Comparison of ENCODE assay signal across 9 cellular contexts in genomic region chr6:134822920-134823430, GRCh38.
DNase-seq lines count a peak whose midpoint lies in the region; TF ChIP-seq lines count a peak whose summit lies in the region.
"Had no signal": no experiment of that assay in that cellular context is flagged by ENCODE, and none has a peak within 500 bp of the region (broad histone marks: within the 10 kb centered on the region; RNA-seq: fewer than 3 reads in every experiment).

No MANE protein-coding gene starts in this region.

- H3K4me1 Mint-ChIP-seq in HFFc6 (ENCODE audit: low read depth) (peaks cover 50% of the 10 kb centered on the region), MCF 10A (ENCODE audit: insufficient read depth, unreplicated experiment) (peaks cover 27% of the 10 kb centered on the region), immature natural killer cell (no peaks in the 10 kb centered on the region)

- POLR2A ChIA-PET in MCF 10A (lab: Yijun Ruan, JAX): interaction anchor here (0.6 to 2.3 kb wide), 16 partner anchors 87 to 702 kb away, joined by 3 to 13 read pairs (median 4); no protein-coding TSS in a partner anchor

- DNase-seq in activated T-cell treated with anti-CD3 and anti-CD28 coated beads for 24 hours (ENCODE audit: low read depth) (peak; percentile 17), activated T-cell treated with anti-CD3 and anti-CD28 coated beads for 4 hours (no peak), HFFc6 (peak; percentile 78), NAMALWA (ENCODE audit: low spot score) (peak; percentile 86), SJCRH30 (peak; percentile 49 to 83), MCF 10A (ENCODE audit: unreplicated experiment) (peak; percentile 88), immature natural killer cell (peak; percentile 3 to 17 (median 5)), smooth muscle cell (lab: John Stamatoyannopoulos, UW; ENCODE audit: unreplicated experiment) (no peak)

- H2AFZ ChIP-seq in smooth muscle cell (ENCODE audit: low read depth): no peak overlapping the region

- H3K27me3 Mint-ChIP-seq in HFFc6 (ENCODE audit: insufficient read depth) (no peaks in the 10 kb centered on the region), MCF 10A (ENCODE audit: insufficient read depth, unreplicated experiment) (no peaks in the 10 kb centered on the region), immature natural killer cell (ENCODE audit: low read depth in 3 of 3) (peaks cover 2 to 9% (median 4%) of the 10 kb centered on the region in 3 donors)

- no peaks in the 10 kb centered on the region for H3K79me2 ChIP-seq in smooth muscle cell (ENCODE audit: low read depth)

- H3K9me3 ChIP-seq in SJCRH30 (replicated peaks) (no peaks in the 10 kb centered on the region), smooth muscle cell (replicated peaks; ENCODE audit: low read depth) (no peaks in the 10 kb centered on the region)

- no TSS peak for BruUV-seq in MCF 10A (replicated peaks; lab: Mats Ljungman, UMichigan)

- H3K27ac ChIP-seq in SJCRH30: no peak overlapping the region
- H3K27ac ChIP-seq in smooth muscle cell (ENCODE audit: low read depth): no peak overlapping the region

- no peaks in the 10 kb centered on the region for H3K36me3 ChIP-seq in SJCRH30
- H3K36me3 ChIP-seq in smooth muscle cell (ENCODE audit: low read depth): no peaks in the 10 kb centered on the region

- CTCF ChIA-PET in MCF 10A (lab: Yijun Ruan, JAX): interaction anchor here (0.6 to 12.7 kb wide), 32 partner anchors 14 to 712 kb away, joined by 3 to 147 read pairs (median 6); no protein-coding TSS in a partner anchor

- TF ChIP-seq CTCF in HFFc6 (IDR thresholded peaks at IDR 0.05) (peak; percentile 95), MCF 10A (IDR thresholded peaks at IDR 0.05; ENCODE audit: unreplicated experiment) (peak; percentile 82), smooth muscle cell (IDR thresholded peaks at IDR 0.05; ENCODE audit: borderline replicate concordance, insufficient read depth, poor library complexity, severe bottlenecking) (peak; percentile 87)

- WGBS in smooth muscle cell (ENCODE audit: low lambda C conversion rate): 15% methylated on average over 10 of the region's 10 CpGs

- H3F3A ChIP-seq in smooth muscle cell (ENCODE audit: low read depth): no peaks in the 10 kb centered on the region

- H3K36me3 Mint-ChIP-seq in HFFc6 (ENCODE audit: low read depth) (no peaks in the 10 kb centered on the region), MCF 10A (ENCODE audit: insufficient read depth, unreplicated experiment) (no peaks in the 10 kb centered on the region), immature natural killer cell (no peaks in the 10 kb centered on the region)

- no peaks in the 10 kb centered on the region; the same call in 1 of the 2 replicates for H3K9me3 Mint-ChIP-seq in HFFc6
- H3K9me3 Mint-ChIP-seq in MCF 10A (ENCODE audit: unreplicated experiment): no peaks in the 10 kb centered on the region
- H3K9me3 Mint-ChIP-seq in immature natural killer cell: no peaks in the 10 kb centered on the region

- H3K4me3 ChIP-seq in SJCRH30 (no peak overlapping the region), smooth muscle cell (no peak overlapping the region)
- H3K4me3 ChIP-seq: skin epidermis had no signal

- H3K9ac ChIP-seq in smooth muscle cell (ENCODE audit: low read depth): no peak overlapping the region

- H3K4me1 ChIP-seq in SJCRH30 (no peaks in the 10 kb centered on the region), smooth muscle cell (ENCODE audit: low read depth) (no peaks in the 10 kb centered on the region)

- no peak overlapping the region for H3K4me3 Mint-ChIP-seq in HFFc6
- H3K4me3 Mint-ChIP-seq in MCF 10A (ENCODE audit: unreplicated experiment): no peak overlapping the region
- H3K4me3 Mint-ChIP-seq in immature natural killer cell: no peak overlapping the region

- H4K20me1 ChIP-seq in smooth muscle cell (ENCODE audit: low read depth): no peaks in the 10 kb centered on the region

- peak overlapping the region; percentile 60 for H3K4me2 ChIP-seq in smooth muscle cell

- no peaks in the 10 kb centered on the region for H3K27me3 ChIP-seq in SJCRH30
- no peaks in the 10 kb centered on the region for H3K27me3 ChIP-seq in smooth muscle cell (ENCODE audit: low read depth)

- peak overlapping the region; percentile 5; the same call in 1 of the 2 replicates for H3K27ac Mint-ChIP-seq in HFFc6
- H3K27ac Mint-ChIP-seq in MCF 10A (ENCODE audit: low read depth, unreplicated experiment): no peak overlapping the region
- no peak overlapping the region for H3K27ac Mint-ChIP-seq in immature natural killer cell

- intact Hi-C loops in MCF 10A (cut with micrococcal nuclease): loop anchor here (1.0 to 2.0 kb wide), 7 partner anchors 59 to 712 kb away; no protein-coding TSS in a partner anchor

Comparison
In these comparisons a context has a peak if more than half of its experiments do, and no peak if none do; other contexts are left out.
1. DNase-seq: peak in activated T-cell treated with anti-CD3 and anti-CD28 coated beads for 24 hours (single experiment), HFFc6 (single experiment), NAMALWA (single experiment), SJCRH30 (2 of 2), MCF 10A (single experiment) and immature natural killer cell (3 of 3); none in activated T-cell treated with anti-CD3 and anti-CD28 coated beads for 4 hours (single experiment) and smooth muscle cell (single experiment).
2. Peak in every context shown above with its lines, with median percentiles within 50 percentile points of each other: CTCF ChIP-seq.